23 cellular contexts compared by ENCODE assay signal in genomic region chr6:12384417-12384912, GRCh38.
DNase-seq lines count a peak whose midpoint lies in the region; ATAC-seq and TF ChIP-seq lines count a peak whose summit lies in the region.
"Had no signal": no experiment of that assay in that cellular context is flagged by ENCODE, and none has a peak within 500 bp of the region (broad histone marks: within the 10 kb centered on the region; RNA-seq: fewer than 3 reads in every experiment).

No MANE protein-coding gene starts in this region.

- H3K36me3 ChIP-seq in SK-N-SH (replicated peaks in 1 of 2; ENCODE audit: control insufficient read depth in 1 of 2, insufficient read depth in 2 of 2, low read length in 1 of 2) (no peaks in the 10 kb centered on the region), aorta (ENCODE audit: control insufficient read depth in 1 of 2, insufficient read depth in 2 of 2, low read length in 1 of 2) (no peaks in the 10 kb centered on the region)

- 63% methylated on average over 2 of the region's 2 CpGs for WGBS in SK-N-SH (ENCODE audit: low lambda C conversion rate)
- WGBS in aorta, 2 donors: 3 to 5% methylated on average over 2 of the region's 2 CpGs

- ATAC-seq in SK-N-SH treated with all-trans-retinoic acid at 6 μM for 48 hours (no peak), aorta (ENCODE audit: low FRiP score) (peak; percentile 34), GM21737 (IDR thresholded peaks at IDR 0.05; ENCODE audit: unreplicated experiment) (no peak)
- ATAC-seq: CD8-positive, alpha-beta T cell had no signal

- H3K36me3 Mint-ChIP-seq in chondrocyte (ENCODE audit: low read depth) (no peaks in the 10 kb centered on the region), osteocyte (ENCODE audit: unreplicated experiment) (peaks cover 2% of the 10 kb centered on the region)
- no peaks in the 10 kb centered on the region for H3K36me3 Mint-ChIP-seq in activated naive CD4-positive, alpha-beta T cell treated with anti-CD3 and anti-CD28 coated beads, Interleukin-2, amount 10 ng/mL, durations not matched to agents 7 days and 5 days
- H3K36me3 Mint-ChIP-seq: CD8-positive, alpha-beta T cell had no signal

- POLR2A ChIA-PET in SK-N-SH (lab: Yijun Ruan, JAX): no interaction called here

- H3K9me3 Mint-ChIP-seq in chondrocyte (ENCODE audit: low read depth) (peaks cover 3% of the 10 kb centered on the region), osteocyte (ENCODE audit: unreplicated experiment) (peaks cover 5% of the 10 kb centered on the region)
- no peaks in the 10 kb centered on the region for H3K9me3 Mint-ChIP-seq in activated naive CD4-positive, alpha-beta T cell treated with anti-CD3 and anti-CD28 coated beads, Interleukin-2, amount 10 ng/mL, durations not matched to agents 7 days and 5 days
- H3K9me3 Mint-ChIP-seq: CD8-positive, alpha-beta T cell had no signal

- CTCF ChIA-PET in SK-N-SH (lab: Yijun Ruan, JAX): no interaction called here
- CTCF ChIA-PET in activated naive CD4-positive, alpha-beta T cell treated with anti-CD3 and anti-CD28 coated beads, Interleukin-2, amount 10 ng/mL, durations not matched to agents 7 days and 5 days (lab: Charles Lee): interaction anchor here (0.7 kb wide), 1 partner anchor 458 kb away, joined by 4 read pairs; no protein-coding TSS in a partner anchor

- H3K4me3 Mint-ChIP-seq in chondrocyte (ENCODE audit: unreplicated experiment) (peak overlapping the region; percentile 28), osteocyte (ENCODE audit: unreplicated experiment) (no peak overlapping the region)
- H3K4me3 Mint-ChIP-seq in activated naive CD4-positive, alpha-beta T cell treated with anti-CD3 and anti-CD28 coated beads, Interleukin-2, amount 10 ng/mL, durations not matched to agents 7 days and 5 days: no peak overlapping the region
- H3K4me3 Mint-ChIP-seq: B cell; CD8-positive, alpha-beta T cell had no signal

- no peak overlapping the region for H3K4me2 ChIP-seq in SK-N-SH

- H3K4me1 Mint-ChIP-seq in chondrocyte (ENCODE audit: low read depth) (peaks cover 50% of the 10 kb centered on the region), osteocyte (ENCODE audit: unreplicated experiment) (peaks cover 39% of the 10 kb centered on the region)
- no peaks in the 10 kb centered on the region for H3K4me1 Mint-ChIP-seq in activated naive CD4-positive, alpha-beta T cell treated with anti-CD3 and anti-CD28 coated beads, Interleukin-2, amount 10 ng/mL, durations not matched to agents 7 days and 5 days
- H3K4me1 Mint-ChIP-seq: B cell had no signal

- H3K27ac Mint-ChIP-seq in chondrocyte (ENCODE audit: unreplicated experiment): peak overlapping the region; percentile 81
- H3K27ac Mint-ChIP-seq in osteocyte (ENCODE audit: unreplicated experiment): peak overlapping the region; percentile 61
- no peak overlapping the region for H3K27ac Mint-ChIP-seq in activated naive CD4-positive, alpha-beta T cell treated with anti-CD3 and anti-CD28 coated beads, Interleukin-2, amount 10 ng/mL, durations not matched to agents 7 days and 5 days
- H3K27ac Mint-ChIP-seq: B cell; CD8-positive, alpha-beta T cell had no signal

- no peak for TF ChIP-seq EP300 in SK-N-SH (IDR thresholded peaks at IDR 0.05; ENCODE audit: borderline replicate concordance in 1 of 2, low read depth in 1 of 2, low read length in 1 of 2)

- H3K27me3 ChIP-seq in SK-N-SH (ENCODE audit: insufficient read depth): no peaks in the 10 kb centered on the region
- no peaks in the 10 kb centered on the region for H3K27me3 ChIP-seq in aorta (ENCODE audit: control insufficient read depth in 1 of 2, insufficient read depth in 2 of 2, low read length in 1 of 2)

- H3K9me2 ChIP-seq in SK-N-SH: no peaks in the 10 kb centered on the region

- TF ChIP-seq RAD21 in SK-N-SH (IDR thresholded peaks at IDR 0.05; ENCODE audit: low read length): no peak

- H3K9me3 ChIP-seq in SK-N-SH: no peaks in the 10 kb centered on the region
- no peaks in the 10 kb centered on the region for H3K9me3 ChIP-seq in aorta (ENCODE audit: control insufficient read depth, low read length)

- H3K27me3 Mint-ChIP-seq in chondrocyte (ENCODE audit: low read depth): no peaks in the 10 kb centered on the region
- H3K27me3 Mint-ChIP-seq in osteocyte (ENCODE audit: unreplicated experiment): no peaks in the 10 kb centered on the region
- H3K27me3 Mint-ChIP-seq in activated naive CD4-positive, alpha-beta T cell treated with anti-CD3 and anti-CD28 coated beads, Interleukin-2, amount 10 ng/mL, durations not matched to agents 7 days and 5 days: no peaks in the 10 kb centered on the region

- H2AFZ ChIP-seq in SK-N-SH (ENCODE audit: low read depth): no peak overlapping the region

- TF ChIP-seq CTCF in SK-N-SH (IDR thresholded peaks at IDR 0.05) (no peak), chondrocyte (IDR thresholded peaks at IDR 0.05) (no peak), osteocyte (IDR thresholded peaks at IDR 0.05) (no peak)

- no peaks in the 10 kb centered on the region; a peak in 1 of 4 replicates for H3K4me1 ChIP-seq in SK-N-SH (ENCODE audit: control insufficient read depth in 1 of 2, insufficient read depth in 2 of 2, low read depth in 1 of 2, low read length in 1 of 2)
- peaks cover 8 to 11% of the 10 kb centered on the region in 2 donors for H3K4me1 ChIP-seq in aorta (ENCODE audit: control insufficient read depth in 1 of 2, insufficient read depth in 2 of 2, low read length in 2 of 2)

- no peaks in the 10 kb centered on the region for H4K20me1 ChIP-seq in SK-N-SH (ENCODE audit: insufficient read depth)

- H3K4me3 ChIP-seq in SK-N-SH (ENCODE audit: low read depth in 2 of 2, low read length in 1 of 2) (no peak overlapping the region), aorta (ENCODE audit: low read length in 2 of 2) (no peak overlapping the region)

- no peak for DNase-seq in SK-N-SH
- DNase-seq in chondrocyte (ENCODE audit: low spot score): no peak
- DNase-seq in osteocyte (ENCODE audit: extremely low spot score, unreplicated experiment): no peak
- no peak for DNase-seq in aorta
- DNase-seq in activated naive CD4-positive, alpha-beta T cell treated with anti-CD3 and anti-CD28 coated beads, Interleukin-2, amount 10 ng/mL, durations not matched to agents 7 days and 5 days: no peak
- DNase-seq in SIG-M5 (lab: John Stamatoyannopoulos, UW): no peak
- DNase-seq: CD8-positive, alpha-beta T cell; DMS 273 treated with DMSO at 0.1 percent for 48 hours; DMS79; GF-D8; Karpas-422; NCI-H1092 treated with DMSO at 0.1 percent for 48 hours; NCI-H1436 treated with DMSO at 0.1 percent for 48 hours; NCI-H187 treated with DMSO at 0.1 percent for 48 hours; NCI-H2107; NCI-H748 treated with DMSO at 0.1 percent for 48 hours; Right ventricle myocardium superior had no signal

- H3K9ac ChIP-seq in SK-N-SH: no peak overlapping the region

- H3F3A ChIP-seq in SK-N-SH (replicated peaks; ENCODE audit: insufficient read depth): peaks cover 8% of the 10 kb centered on the region

- no peaks in the 10 kb centered on the region for H3K79me2 ChIP-seq in SK-N-SH (ENCODE audit: insufficient read depth)

- peak overlapping the region in 1 of 2 experiments; percentile 25; a peak in 1 of 4 replicates for H3K27ac ChIP-seq in SK-N-SH (ENCODE audit: low read depth in 2 of 2, low read length in 1 of 2)
- peak overlapping the region in 1 of 2 donors; percentile 73 for H3K27ac ChIP-seq in aorta (ENCODE audit: low read depth in 1 of 2, low read length in 2 of 2)
- H3K27ac ChIP-seq: 22Rv1, C4-2B, HL-60 had no signal

- intact Hi-C loops in aorta (cut with DNase I): loop anchor here (5.0 kb wide), 2 partner anchors 37 to 92 kb away; partner anchors contain the start of gene EDN1 (in 1 of the 2)

TF ChIP-seq in SK-N-SH treated with all-trans-retinoic acid at 6 μM for 48 hours, 23 proteins besides CTCF, POLR2A, EP300 and RAD21:
- TF ChIP-seq TOX (CRISPR knock-in tag; IDR thresholded peaks at IDR 0.05; ENCODE audit: borderline replicate concordance): no peak
- TF ChIP-seq, protein P1, sequence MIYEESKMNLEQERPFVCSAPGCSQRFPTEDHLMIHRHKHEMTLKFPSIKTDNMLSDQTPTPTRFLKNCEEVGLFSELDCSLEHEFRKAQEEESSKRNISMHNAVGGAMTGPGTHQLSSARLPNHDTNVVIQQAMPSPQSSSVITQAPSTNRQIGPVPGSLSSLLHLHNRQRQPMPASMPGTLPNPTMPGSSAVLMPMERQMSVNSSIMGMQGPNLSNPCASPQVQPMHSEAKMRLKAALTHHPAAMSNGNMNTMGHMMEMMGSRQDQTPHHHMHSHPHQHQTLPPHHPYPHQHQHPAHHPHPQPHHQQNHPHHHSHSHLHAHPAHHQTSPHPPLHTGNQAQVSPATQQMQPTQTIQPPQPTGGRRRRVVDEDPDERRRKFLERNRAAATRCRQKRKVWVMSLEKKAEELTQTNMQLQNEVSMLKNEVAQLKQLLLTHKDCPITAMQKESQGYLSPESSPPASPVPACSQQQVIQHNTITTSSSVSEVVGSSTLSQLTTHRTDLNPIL (CRISPR knock-in tag; IDR thresholded peaks at IDR 0.05; ENCODE audit: low read depth): no peak
- 0 out of 2 replicates have a peak, but pooled peaks have one; percentile 51 for TF ChIP-seq ISL1 (CRISPR knock-in tag; IDR thresholded peaks at IDR 0.05)
- TF ChIP-seq ZNF8 (CRISPR knock-in tag; IDR thresholded peaks at IDR 0.05): no peak

TF ChIP-seq in SK-N-SH, 30 proteins besides CTCF, POLR2A, EP300 and RAD21 (continues in another document):
- TF ChIP-seq NFIC (IDR thresholded peaks at IDR 0.05; ENCODE audit: borderline replicate concordance) (no peak), JUND (IDR thresholded peaks at IDR 0.05) (no peak), GATA2 (CRISPR knock-in tag; IDR thresholded peaks at IDR 0.05) (no peak), TEAD4 (IDR thresholded peaks at IDR 0.05; ENCODE audit: borderline replicate concordance, insufficient read depth) (no peak), FOSL2 (IDR thresholded peaks at IDR 0.05; ENCODE audit: borderline replicate concordance, low read depth) (no peak), ZBTB33 (IDR thresholded peaks at IDR 0.05; ENCODE audit: borderline replicate concordance, low read depth) (no peak)
- TF ChIP-seq, protein P2, sequence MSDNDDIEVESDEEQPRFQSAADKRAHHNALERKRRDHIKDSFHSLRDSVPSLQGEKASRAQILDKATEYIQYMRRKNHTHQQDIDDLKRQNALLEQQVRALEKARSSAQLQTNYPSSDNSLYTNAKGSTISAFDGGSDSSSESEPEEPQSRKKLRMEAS (IDR thresholded peaks at IDR 0.05; ENCODE audit: low read depth): no peak
